In the genomic region with DNA sequence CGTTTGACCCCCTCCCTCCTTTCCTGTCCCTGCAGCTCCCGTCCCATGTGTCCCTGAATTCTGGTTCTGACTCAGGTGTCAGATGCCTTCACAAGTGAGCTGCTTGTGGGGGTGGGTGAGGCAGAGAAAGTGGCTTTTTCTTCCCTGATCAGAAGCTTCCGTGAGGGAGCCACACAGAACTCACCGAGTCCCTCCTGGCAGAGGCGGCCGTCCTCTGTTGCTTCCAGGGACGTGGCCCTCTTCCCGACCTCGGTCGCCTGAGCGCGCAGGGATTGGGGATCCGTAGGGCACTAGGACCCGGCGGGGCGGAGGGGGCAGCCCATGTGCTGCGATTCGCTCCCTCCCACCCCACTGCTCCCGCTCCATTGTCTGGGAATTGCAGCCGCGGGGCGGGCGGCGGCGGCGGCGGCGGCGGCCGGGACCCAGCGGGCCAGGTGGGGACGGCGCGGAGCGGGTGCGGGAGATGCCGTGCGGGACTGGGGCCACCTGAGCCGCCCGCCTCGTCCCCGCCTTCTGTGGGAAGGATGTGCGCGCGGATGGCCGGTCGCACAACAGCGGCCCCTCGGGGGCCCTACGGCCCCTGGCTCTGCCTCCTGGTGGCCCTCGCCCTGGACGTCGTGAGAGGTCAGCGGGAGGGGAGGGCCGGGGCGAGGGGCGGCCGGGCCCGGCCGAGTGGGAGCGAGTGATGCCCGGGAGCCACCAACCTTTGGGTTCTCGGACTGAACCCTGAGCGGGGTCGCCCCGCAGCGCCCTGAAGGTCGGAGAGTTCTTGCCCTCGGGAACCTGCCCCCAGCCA, we compare ENCODE assay signal across 8 cellular contexts. TPM values are rescaled to one million over a fixed set of nuclear protein-coding genes. Genes with fewer than 3 reads are reported as not detected.
A peak's percentile ranks its signal among the peaks of the same experiment; 100 is the strongest.
DNase-seq lines count a peak whose midpoint lies in the region; ATAC-seq and TF ChIP-seq lines count a peak whose summit lies in the region.

A gene with protein sequence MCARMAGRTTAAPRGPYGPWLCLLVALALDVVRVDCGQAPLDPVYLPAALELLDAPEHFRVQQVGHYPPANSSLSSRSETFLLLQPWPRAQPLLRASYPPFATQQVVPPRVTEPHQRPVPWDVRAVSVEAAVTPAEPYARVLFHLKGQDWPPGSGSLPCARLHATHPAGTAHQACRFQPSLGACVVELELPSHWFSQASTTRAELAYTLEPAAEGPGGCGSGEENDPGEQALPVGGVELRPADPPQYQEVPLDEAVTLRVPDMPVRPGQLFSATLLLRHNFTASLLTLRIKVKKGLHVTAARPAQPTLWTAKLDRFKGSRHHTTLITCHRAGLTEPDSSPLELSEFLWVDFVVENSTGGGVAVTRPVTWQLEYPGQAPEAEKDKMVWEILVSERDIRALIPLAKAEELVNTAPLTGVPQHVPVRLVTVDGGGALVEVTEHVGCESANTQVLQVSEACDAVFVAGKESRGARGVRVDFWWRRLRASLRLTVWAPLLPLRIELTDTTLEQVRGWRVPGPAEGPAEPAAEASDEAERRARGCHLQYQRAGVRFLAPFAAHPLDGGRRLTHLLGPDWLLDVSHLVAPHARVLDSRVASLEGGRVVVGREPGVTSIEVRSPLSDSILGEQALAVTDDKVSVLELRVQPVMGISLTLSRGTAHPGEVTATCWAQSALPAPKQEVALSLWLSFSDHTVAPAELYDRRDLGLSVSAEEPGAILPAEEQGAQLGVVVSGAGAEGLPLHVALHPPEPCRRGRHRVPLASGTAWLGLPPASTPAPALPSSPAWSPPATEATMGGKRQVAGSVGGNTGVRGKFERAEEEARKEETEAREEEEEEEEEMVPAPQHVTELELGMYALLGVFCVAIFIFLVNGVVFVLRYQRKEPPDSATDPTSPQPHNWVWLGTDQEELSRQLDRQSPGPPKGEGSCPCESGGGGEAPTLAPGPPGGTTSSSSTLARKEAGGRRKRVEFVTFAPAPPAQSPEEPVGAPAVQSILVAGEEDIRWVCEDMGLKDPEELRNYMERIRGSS (plus strand): TSS at position 351 of the 796 bp plus-strand sequence. CDS start 174 bp downstream, at position 525.

- H3K36me3 ChIP-seq in SJSA1 (peaks cover 56% of the 10 kb centered on the region), left lung (peaks cover 0 to 41% of the 10 kb centered on the region in 2 donors)

- no peaks in the 10 kb centered on the region for H3K9me3 ChIP-seq in SJSA1 (replicated peaks)
- no peaks in the 10 kb centered on the region for H3K9me3 ChIP-seq in left lung

- intact Hi-C loops in left lung (cut with DNase I): no loop called here

- no peaks in the 10 kb centered on the region for H3K9me3 Mint-ChIP-seq in activated T-cell treated with anti-CD3 and anti-CD28 coated beads, Interleukin-2, amount 50 U/mL, for 24 hours

- TF ChIP-seq CTCF in left lung (IDR thresholded peaks at IDR 0.05): no peak

- no peak within 1 kb of the TSS for H3K27ac ChIP-seq in SJSA1
- H3K27ac ChIP-seq in left lung: no peak within 1 kb of the TSS

- peaks cover 21% of the 10 kb centered on the region for H3K27me3 Mint-ChIP-seq in activated T-cell treated with anti-CD3 and anti-CD28 coated beads, Interleukin-2, amount 50 U/mL, for 24 hours

- DNase-seq in activated T-cell treated with anti-CD3 and anti-CD28 coated beads, Interleukin-2, amount 50 U/mL, for 24 hours: peak; percentile 55
- DNase-seq in activated T-cell treated with anti-CD3 and anti-CD28 coated beads, Interleukin-2, amount 50 U/mL, for 1 hour: no peak
- DNase-seq in Jurkat, Clone E6-1 (ENCODE audit: low read depth, low spot score): no peak
- DNase-seq in SJSA1 (ENCODE audit: low read depth in 1 of 2, low spot score in 2 of 2) (peak; percentile 61 to 88), dermis microvascular lymphatic vessel endothelial cell (ENCODE audit: low read depth in 2 of 2) (peak; percentile 43 to 82), left lung (peak in 1 of 2 donors; percentile 74), NOMO-1 (lab: John Stamatoyannopoulos, UW; ENCODE audit: unreplicated experiment in 2 of 2) (no peak)
- DNase-seq in stimulated activated naive CD8-positive, alpha-beta T cell treated with anti-CD3 and anti-CD28 coated beads, Interleukin-15, Interleukin-2, amounts not matched to agents 100 U/mL and 50 U/mL, for 24 hours: no peak

- H3K27ac Mint-ChIP-seq in activated T-cell treated with anti-CD3 and anti-CD28 coated beads, Interleukin-2, amount 50 U/mL, for 24 hours: no peak within 1 kb of the TSS

- H3K4me1 Mint-ChIP-seq in activated T-cell treated with anti-CD3 and anti-CD28 coated beads, Interleukin-2, amount 50 U/mL, for 24 hours (ENCODE audit: low read depth): peaks cover 27% of the 10 kb centered on the region

- H3K4me1 ChIP-seq in SJSA1 (replicated peaks) (peaks cover 26% of the 10 kb centered on the region), left lung (peaks cover 9 to 36% of the 10 kb centered on the region in 2 donors)

- no peaks in the 10 kb centered on the region for H3K27me3 ChIP-seq in SJSA1 (replicated peaks)
- H3K27me3 ChIP-seq in left lung: peaks cover 9 to 48% of the 10 kb centered on the region in 2 donors

- peak; percentile 93 for ATAC-seq in left lung
- peak; percentile 32 for ATAC-seq in stimulated activated naive CD8-positive, alpha-beta T cell treated with anti-CD3 and anti-CD28 coated beads, Interleukin-15, Interleukin-2, amounts not matched to agents 100 U/mL and 50 U/mL, for 24 hours

- peaks cover 45% of the 10 kb centered on the region for H3K36me3 Mint-ChIP-seq in activated T-cell treated with anti-CD3 and anti-CD28 coated beads, Interleukin-2, amount 50 U/mL, for 24 hours (ENCODE audit: low read depth)

- H3K4me3 ChIP-seq in Jurkat, Clone E6-1 (ENCODE audit: low read length): peak within 1 kb of the TSS; percentile 49
- peak within 1 kb of the TSS; percentile 64 for H3K4me3 ChIP-seq in SJSA1
- peak within 1 kb of the TSS; percentile 56 to 69 for H3K4me3 ChIP-seq in left lung

- peak within 1 kb of the TSS; percentile 53 for H3K4me3 Mint-ChIP-seq in activated T-cell treated with anti-CD3 and anti-CD28 coated beads, Interleukin-2, amount 50 U/mL, for 24 hours

RNA-seq across cellular contexts. Expression of the gene that starts here (rescaled TPM):
- 7.6 TPM for polyA plus RNA-seq in Jurkat, Clone E6-1 (2012; ENCODE audit: insufficient read depth, insufficient read length)
- 47.5 and 60.7 TPM in 2 replicates for total RNA-seq in SJSA1 (2014; rRNA removed; shearing (Covaris generic))
- total RNA-seq in dermis microvascular lymphatic vessel endothelial cell (39.9 and 101 TPM in 2 replicates), left lung (10 to 100 TPM; 12.3 to 37.1 TPM)

Comparison
In these comparisons a context has a peak if more than half of its experiments do, and no peak if none do; other contexts are left out.
1. DNase-seq: peak in activated T-cell treated with anti-CD3 and anti-CD28 coated beads, Interleukin-2, amount 50 U/mL, for 24 hours (single experiment), SJSA1 (2 of 2) and dermis microvascular lymphatic vessel endothelial cell (2 of 2); none in activated T-cell treated with anti-CD3 and anti-CD28 coated beads, Interleukin-2, amount 50 U/mL, for 1 hour (single experiment), Jurkat, Clone E6-1 (single experiment), stimulated activated naive CD8-positive, alpha-beta T cell treated with anti-CD3 and anti-CD28 coated beads, Interleukin-15, Interleukin-2, amounts not matched to agents 100 U/mL and 50 U/mL, for 24 hours (single experiment) and NOMO-1 (0 of 2).
2. Peak in every context shown above with its lines, with median percentiles within 50 percentile points of each other: H3K4me3 ChIP-seq.